24 cellular contexts compared by ENCODE assay signal in genomic region chr12:23361971-23362370, GRCh38.
DNase-seq lines count a peak whose midpoint lies in the region; ATAC-seq and TF ChIP-seq lines count a peak whose summit lies in the region.
"Had no signal": no experiment of that assay in that cellular context is flagged by ENCODE, and none has a peak within 500 bp of the region (broad histone marks: within the 10 kb centered on the region; RNA-seq: fewer than 3 reads in every experiment).

No MANE protein-coding gene starts in this region.

- no peak overlapping the region for H3K27ac Mint-ChIP-seq in type B pancreatic cell
- H3K27ac Mint-ChIP-seq: activated CD4-positive, alpha-beta memory T cell treated with anti-CD3 and anti-CD28 coated beads, Interleukin-2, amount 10 ng/mL, durations not matched to agents 7 days and 5 days; naive thymus-derived CD8-positive, alpha-beta T cell had no signal

- peaks cover 4% of the 10 kb centered on the region for H3K27me3 Mint-ChIP-seq in type B pancreatic cell
- H3K27me3 Mint-ChIP-seq: activated CD4-positive, alpha-beta memory T cell treated with anti-CD3 and anti-CD28 coated beads, Interleukin-2, amount 10 ng/mL, durations not matched to agents 7 days and 5 days; naive thymus-derived CD8-positive, alpha-beta T cell had no signal

- H2AFZ ChIP-seq in hepatocyte, result no peak overlapping the region
- H2AFZ ChIP-seq: parathyroid adenoma had no signal

- H3K4me3 ChIP-seq in hepatocyte (no peak overlapping the region), right cardiac atrium (ENCODE audit: low read length) (no peak overlapping the region)
- H3K4me3 ChIP-seq: left lung, upper lobe of left lung had no signal

- H3K9me2 ChIP-seq in hepatocyte (replicated peaks; ENCODE audit: insufficient read depth), result no peaks in the 10 kb centered on the region

- TF ChIP-seq CTCF in hepatocyte (IDR thresholded peaks at IDR 0.05; ENCODE audit: poor library complexity), result peak; percentile 6
- TF ChIP-seq CTCF in type B pancreatic cell (conservative IDR thresholded peaks at IDR 0.05), result peak; percentile 58

- no peaks in the 10 kb centered on the region for H3K9me3 ChIP-seq in hepatocyte (ENCODE audit: low read depth)
- H3K9me3 ChIP-seq in right cardiac atrium (ENCODE audit: control insufficient read depth, low read length), result no peaks in the 10 kb centered on the region
- H3K9me3 ChIP-seq: upper lobe of left lung had no signal

- no peaks in the 10 kb centered on the region for H3K9me3 Mint-ChIP-seq in type B pancreatic cell

- in situ Hi-C loops in SK-MEL-5 (cut with HindIII; ENCODE audit: low pct_unique_long_range_greater_than_20kb, low sequenced_read_pairs), result no loop called here

- no peak for ATAC-seq in right cardiac atrium
- no peak for ATAC-seq in HG03354 (IDR thresholded peaks at IDR 0.05; ENCODE audit: poor library complexity, severe bottlenecking, unreplicated experiment)
- ATAC-seq: left lung; naive thymus-derived CD8-positive, alpha-beta T cell had no signal

- H3K27me3 ChIP-seq in hepatocyte, result no peaks in the 10 kb centered on the region
- no peaks in the 10 kb centered on the region for H3K27me3 ChIP-seq in right cardiac atrium (ENCODE audit: control insufficient read depth, insufficient read depth)
- H3K27me3 ChIP-seq: left lung, upper lobe of left lung had no signal

- no peaks in the 10 kb centered on the region for H3K36me3 Mint-ChIP-seq in type B pancreatic cell
- H3K36me3 Mint-ChIP-seq: naive thymus-derived CD8-positive, alpha-beta T cell had no signal

- H3K4me1 ChIP-seq in hepatocyte (ENCODE audit: insufficient read depth) (no peaks in the 10 kb centered on the region), right cardiac atrium (ENCODE audit: control insufficient read depth, insufficient read depth, low read length) (no peaks in the 10 kb centered on the region)
- H3K4me1 ChIP-seq: left lung, parathyroid adenoma had no signal

- DNase-seq in DMS53 (lab: John Stamatoyannopoulos, UW), result peak; percentile 25
- no peak for DNase-seq in DMS53 treated with DMSO at 0.1 percent for 48 hours (lab: John Stamatoyannopoulos, UW; ENCODE audit: unreplicated experiment)
- DNase-seq in SK-MEL-5 (ENCODE audit: low read depth, low spot score), result peak; percentile 24
- DNase-seq in hepatocyte (ENCODE audit: low spot score), result no peak
- DNase-seq in type B pancreatic cell (ENCODE audit: extremely low spot score, unreplicated experiment), result no peak
- no peak for DNase-seq in T1000 (lab: John Stamatoyannopoulos, UW)
- no peak for DNase-seq in right cardiac atrium
- DNase-seq: 8988T; activated CD4-positive, alpha-beta memory T cell treated with anti-CD3 and anti-CD28 coated beads, Interleukin-2, amount 10 ng/mL, durations not matched to agents 7 days and 5 days; activated CD4-positive, CD25-positive, alpha-beta regulatory T cell treated with anti-CD3 and anti-CD28 coated beads, Interleukin-2, amount 50 U/mL, for 72 hours; activated effector memory CD4-positive, alpha-beta T cell treated with anti-CD3 and anti-CD28 coated beads, Interleukin-2, amount 50 U/mL, for 16 hours; activated T-cell treated with anti-CD3 and anti-CD28 coated beads for 4 hours; AML-193; cerebellar nuclear complex; left lung; naive thymus-derived CD8-positive, alpha-beta T cell; NCI-H1105; NCI-H2029 treated with DMSO at 0.1 percent for 48 hours; NCI-H2227 treated with DMSO at 0.1 percent for 48 hours; NCI-H774 had no signal

- H3K79me2 ChIP-seq in hepatocyte, result no peaks in the 10 kb centered on the region
- H3K79me2 ChIP-seq: parathyroid adenoma had no signal

- no peak overlapping the region for H3K4me2 ChIP-seq in hepatocyte

- intact Hi-C loops in right cardiac atrium (cut with DNase I), result no loop called here

- no peaks in the 10 kb centered on the region for H3K36me3 ChIP-seq in hepatocyte (replicated peaks; ENCODE audit: insufficient read depth, low read depth)
- H3K36me3 ChIP-seq: left lung, upper lobe of left lung had no signal

- H3K4me1 Mint-ChIP-seq in type B pancreatic cell (ENCODE audit: unreplicated experiment), result no peaks in the 10 kb centered on the region
- H3K4me1 Mint-ChIP-seq: activated CD4-positive, alpha-beta memory T cell treated with anti-CD3 and anti-CD28 coated beads, Interleukin-2, amount 10 ng/mL, durations not matched to agents 7 days and 5 days; naive thymus-derived CD8-positive, alpha-beta T cell had no signal

- H3K27ac ChIP-seq in hepatocyte (no peak overlapping the region), right cardiac atrium (ENCODE audit: low read length) (no peak overlapping the region)
- H3K27ac ChIP-seq: epithelial cell of prostate, left lung, parathyroid adenoma, upper lobe of left lung had no signal

- no peak overlapping the region for H3K4me3 Mint-ChIP-seq in type B pancreatic cell
- H3K4me3 Mint-ChIP-seq: activated CD4-positive, alpha-beta memory T cell treated with anti-CD3 and anti-CD28 coated beads, Interleukin-2, amount 10 ng/mL, durations not matched to agents 7 days and 5 days; naive thymus-derived CD8-positive, alpha-beta T cell had no signal

- WGBS in hepatocyte (ENCODE audit: low lambda C conversion rate, missing lambda C conversion rate), result 64% methylated on average over 6 of the region's 6 CpGs
- 64% methylated on average over 6 of the region's 6 CpGs for WGBS in right cardiac atrium

- no peaks in the 10 kb centered on the region for H4K20me1 ChIP-seq in hepatocyte (ENCODE audit: insufficient read depth, poor library complexity, severe bottlenecking)

Comparison
In these comparisons a context has a peak if more than half of its experiments do, and no peak if none do; other contexts are left out.
1. DNase-seq: peak in DMS53 (single experiment) and SK-MEL-5 (single experiment); none in DMS53 treated with DMSO at 0.1 percent for 48 hours (single experiment), hepatocyte (single experiment), type B pancreatic cell (single experiment), T1000 (single experiment) and right cardiac atrium (0 of 3).